ENCODE assay signal across 1 cellular context in genomic region chr2:74835831-74836674, GRCh38.
TF ChIP-seq lines count a peak whose summit lies in the region.

No MANE protein-coding gene starts in this region.

TF ChIP-seq in HepG2, 621 proteins besides CTCF, POLR2A, EP300 and RAD21 (continued from another document and continues in another):
- TF ChIP-seq ZNF281 (CRISPR knock-in tag; IDR thresholded peaks at IDR 0.05; ENCODE audit: borderline replicate concordance) (0 out of 2 replicates have a peak, but pooled peaks have one; percentile 4), ZNF274 (CRISPR knock-in tag; IDR thresholded peaks at IDR 0.05) (no peak), DPF2 (CRISPR knock-in tag; IDR thresholded peaks at IDR 0.05; ENCODE audit: borderline replicate concordance, low read depth) (peak; percentile 24; the same call in 1 of the 2 replicates), ZNF510 (CRISPR knock-in tag; IDR thresholded peaks at IDR 0.05; ENCODE audit: low read depth) (no peak), HMGA1 (CRISPR knock-in tag; conservative IDR thresholded peaks at IDR 0.05) (no peak), ZNF230 (CRISPR knock-in tag; IDR thresholded peaks at IDR 0.05) (peak; percentile 60; the same call in 1 of the 2 replicates), MIER3 (CRISPR knock-in tag; IDR thresholded peaks at IDR 0.05; ENCODE audit: borderline replicate concordance) (no peak), ZNF431 (CRISPR knock-in tag; IDR thresholded peaks at IDR 0.05; ENCODE audit: borderline replicate concordance, low read depth) (no peak), RARA (CRISPR knock-in tag; IDR thresholded peaks at IDR 0.05) (peak; percentile 29; the same call in 1 of the 2 replicates), ZNF160 (CRISPR knock-in tag; IDR thresholded peaks at IDR 0.05) (no peak), ZBTB49 (CRISPR knock-in tag; IDR thresholded peaks at IDR 0.05; ENCODE audit: borderline replicate concordance) (no peak), ZNF777 (CRISPR knock-in tag; IDR thresholded peaks at IDR 0.05) (no peak), SNRNP70 (IDR thresholded peaks at IDR 0.05; ENCODE audit: low read depth, low read length) (no peak), CBX2 (IDR thresholded peaks at IDR 0.05; ENCODE audit: low read depth, low read length) (no peak), CBX2 (CRISPR knock-in tag; IDR thresholded peaks at IDR 0.05; ENCODE audit: low read depth) (no peak), RFXANK (CRISPR knock-in tag; IDR thresholded peaks at IDR 0.05) (no peak), ZNF567 (CRISPR knock-in tag; IDR thresholded peaks at IDR 0.05; ENCODE audit: borderline replicate concordance) (no peak), KLF11 (CRISPR knock-in tag; IDR thresholded peaks at IDR 0.05) (no peak; the same call in 1 of the 2 replicates), RFXAP (CRISPR knock-in tag; IDR thresholded peaks at IDR 0.05; ENCODE audit: borderline replicate concordance) (no peak; the same call in 1 of the 2 replicates), ZBED4 (CRISPR knock-in tag; IDR thresholded peaks at IDR 0.05; ENCODE audit: borderline replicate concordance) (no peak), ZNF180 (CRISPR knock-in tag; IDR thresholded peaks at IDR 0.05; ENCODE audit: borderline replicate concordance, low read depth) (no peak), FOXK2 (IDR thresholded peaks at IDR 0.05) (no peak), ZNF773 (CRISPR knock-in tag; IDR thresholded peaks at IDR 0.05; ENCODE audit: borderline replicate concordance) (no peak), ETS1 (CRISPR knock-in tag; IDR thresholded peaks at IDR 0.05) (no peak), BRF2 (CRISPR knock-in tag; IDR thresholded peaks at IDR 0.05) (no peak), PCBP1 (IDR thresholded peaks at IDR 0.05; ENCODE audit: borderline replicate concordance, low read depth, low read length) (no peak), PPARG (CRISPR knock-in tag; conservative IDR thresholded peaks at IDR 0.05) (no peak), ZNF768 (CRISPR knock-in tag; IDR thresholded peaks at IDR 0.05) (no peak), TARDBP (CRISPR knock-in tag; IDR thresholded peaks at IDR 0.05) (no peak), SIX4 (CRISPR knock-in tag; IDR thresholded peaks at IDR 0.05) (no peak), MAFG (CRISPR knock-in tag; IDR thresholded peaks at IDR 0.05) (no peak), TRAFD1 (CRISPR knock-in tag; IDR thresholded peaks at IDR 0.05; ENCODE audit: borderline replicate concordance) (no peak), ELF3 (CRISPR knock-in tag; IDR thresholded peaks at IDR 0.05) (0 out of 2 replicates have a peak, but pooled peaks have one; percentile 21), MTF2 (CRISPR knock-in tag; IDR thresholded peaks at IDR 0.05; ENCODE audit: borderline replicate concordance) (no peak), XBP1 (CRISPR knock-in tag; IDR thresholded peaks at IDR 0.05) (no peak), ARID2 (CRISPR knock-in tag; IDR thresholded peaks at IDR 0.05; ENCODE audit: borderline replicate concordance) (no peak), PTBP1 (IDR thresholded peaks at IDR 0.05; ENCODE audit: low read depth, low read length, poor library complexity, severe bottlenecking) (no peak), TEAD2 (CRISPR knock-in tag; IDR thresholded peaks at IDR 0.05) (no peak), IRF2 (CRISPR knock-in tag; IDR thresholded peaks at IDR 0.05) (no peak), ZBTB3 (CRISPR knock-in tag; IDR thresholded peaks at IDR 0.05; ENCODE audit: borderline replicate concordance, low read depth) (no peak), RELA (CRISPR knock-in tag; IDR thresholded peaks at IDR 0.05) (no peak), KDM2A (CRISPR knock-in tag; IDR thresholded peaks at IDR 0.05; ENCODE audit: borderline replicate concordance, low read depth) (no peak), PHF8 (CRISPR knock-in tag; IDR thresholded peaks at IDR 0.05) (no peak), MTA3 (CRISPR knock-in tag; IDR thresholded peaks at IDR 0.05) (no peak), ZNF619 (CRISPR knock-in tag; IDR thresholded peaks at IDR 0.05) (no peak), ZNF746 (CRISPR knock-in tag; IDR thresholded peaks at IDR 0.05) (no peak), YEATS2 (CRISPR knock-in tag; IDR thresholded peaks at IDR 0.05; ENCODE audit: borderline replicate concordance) (no peak; the same call in 1 of the 2 replicates), JUND (CRISPR knock-in tag; IDR thresholded peaks at IDR 0.05) (no peak), ZNF331 (CRISPR knock-in tag; IDR thresholded peaks at IDR 0.05) (no peak), ZNF879 (CRISPR knock-in tag; IDR thresholded peaks at IDR 0.05) (0 out of 2 replicates have a peak, but pooled peaks have one; percentile 32), MIER2 (CRISPR knock-in tag; IDR thresholded peaks at IDR 0.05) (no peak), ARNT (IDR thresholded peaks at IDR 0.05) (no peak), WIZ (CRISPR knock-in tag; IDR thresholded peaks at IDR 0.05) (no peak), NR2F2 (IDR thresholded peaks at IDR 0.05; ENCODE audit: borderline replicate concordance, low read depth) (peak; percentile 40; the same call in 1 of the 2 replicates), ZNF235 (CRISPR knock-in tag; IDR thresholded peaks at IDR 0.05; ENCODE audit: borderline replicate concordance) (no peak), ZNF367 (CRISPR knock-in tag; IDR thresholded peaks at IDR 0.05; ENCODE audit: borderline replicate concordance) (peak; percentile 32; the same call in 1 of the 2 replicates), ZNF747 (CRISPR knock-in tag; IDR thresholded peaks at IDR 0.05; ENCODE audit: borderline replicate concordance) (no peak), SNAPC2 (CRISPR knock-in tag; IDR thresholded peaks at IDR 0.05) (no peak), ZNF20 (CRISPR knock-in tag; IDR thresholded peaks at IDR 0.05) (no peak), CBFB (CRISPR knock-in tag; IDR thresholded peaks at IDR 0.05) (no peak), ZMAT5 (CRISPR knock-in tag; IDR thresholded peaks at IDR 0.05; ENCODE audit: borderline replicate concordance, low read depth) (no peak), EEA1 (CRISPR knock-in tag; IDR thresholded peaks at IDR 0.05; ENCODE audit: borderline replicate concordance) (no peak), UBTF (CRISPR knock-in tag; IDR thresholded peaks at IDR 0.05) (0 out of 2 replicates have a peak, but pooled peaks have one; percentile 33)
